In the genomic region with DNA sequence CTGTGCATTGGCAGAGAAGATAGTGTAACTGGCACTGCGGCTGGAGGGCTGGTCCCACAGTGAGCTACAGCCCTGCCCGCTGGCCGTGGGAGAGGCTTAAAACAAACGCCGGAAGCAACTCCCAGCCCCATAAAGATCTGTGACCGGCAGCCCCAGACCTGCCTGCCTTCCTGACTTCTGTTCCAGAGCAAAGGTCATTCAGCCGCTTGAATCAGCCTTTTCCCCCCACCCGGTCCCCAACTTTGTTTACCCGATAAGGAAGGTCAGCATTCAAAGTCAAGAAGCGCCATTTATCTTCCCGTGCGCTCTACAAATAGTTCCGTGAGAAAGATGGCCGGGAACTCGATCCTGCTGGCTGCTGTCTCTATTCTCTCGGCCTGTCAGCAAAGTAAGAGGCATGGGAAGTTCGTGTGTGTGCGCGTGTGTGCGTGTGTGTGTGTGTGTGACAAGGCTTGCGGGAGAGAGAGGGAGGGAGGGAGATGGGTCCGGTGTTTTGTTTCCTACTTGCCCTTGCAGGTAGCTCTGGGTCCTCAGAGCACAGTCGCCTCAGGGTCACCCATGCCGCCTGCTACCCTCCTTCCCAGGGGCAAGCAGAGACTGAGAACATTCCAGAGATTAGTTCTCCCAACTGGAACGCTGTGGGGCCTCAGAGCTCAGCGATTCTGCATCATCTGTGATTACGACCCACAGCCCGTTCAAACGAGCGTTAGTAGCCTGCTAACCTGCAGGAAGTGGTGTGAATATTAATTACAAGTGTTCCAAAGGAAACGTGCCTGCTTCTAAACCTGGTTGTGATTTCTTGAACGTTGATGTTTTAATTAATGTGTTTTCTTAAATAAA, we compare ENCODE assay signal across 8 cellular contexts. TPM values are rescaled to one million over a fixed set of nuclear protein-coding genes. Genes with fewer than 3 reads are reported as not detected.
DNase-seq lines count a peak whose midpoint lies in the region; ATAC-seq, FAIRE-seq and TF ChIP-seq lines count a peak whose summit lies in the region.

A gene (plus strand): TSS at position 130 of the 840 bp plus-strand sequence. CDS start 201 bp downstream, at position 331.

- intact Hi-C loops in K562 (cut with micrococcal nuclease) = loop anchor here (2.0 to 5.0 kb wide), 2 partner anchors 17 to 486 kb away; a partner anchor contains a TSS

- BruUV-seq in K562 (replicated peaks; lab: Mats Ljungman, UMichigan) = TSS peak; percentile 85

- no peaks in the 10 kb centered on the region for H3K79me2 ChIP-seq in GM23248 (ENCODE audit: insufficient read depth)
- peaks cover 49% of the 10 kb centered on the region; the same call in 2 of the 3 replicates for H3K79me2 ChIP-seq in K562 (ENCODE audit: control insufficient read depth, insufficient read depth, low read length)

- H3K27me3 ChIP-seq in GM23248 (replicated peaks; ENCODE audit: insufficient read depth) = no peaks in the 10 kb centered on the region
- H3K27me3 ChIP-seq in SJSA1 (replicated peaks) = no peaks in the 10 kb centered on the region
- no peaks in the 10 kb centered on the region for H3K27me3 ChIP-seq in K562 (ENCODE audit: control insufficient read depth in 2 of 2, insufficient read depth in 2 of 2, low read length in 2 of 2)

- peak within 1 kb of the TSS; percentile 92 for H3K4me2 ChIP-seq in GM23248 (ENCODE audit: unreplicated experiment)
- H3K4me2 ChIP-seq in K562 (ENCODE audit: insufficient read depth, low read length) = peak within 1 kb of the TSS; percentile 91

- no peaks in the 10 kb centered on the region for H3K9me1 ChIP-seq in K562 (ENCODE audit: control insufficient read depth, insufficient read depth, low read length)

- H3K9me3 ChIP-seq in GM23248 (ENCODE audit: low read depth) (no peaks in the 10 kb centered on the region), KOPT-K1 (ENCODE audit: insufficient read depth, low read length, poor library complexity, severe bottlenecking) (no peaks in the 10 kb centered on the region), SJSA1 (replicated peaks) (no peaks in the 10 kb centered on the region), K562 (replicated peaks; ENCODE audit: control insufficient read depth, insufficient read depth, low read depth, low read length) (no peaks in the 10 kb centered on the region)

- H3K36me3 ChIP-seq in GM23248 (ENCODE audit: low read depth) (no peaks in the 10 kb centered on the region), KOPT-K1 (ENCODE audit: insufficient read depth, low read length) (no peaks in the 10 kb centered on the region), SJSA1 (no peaks in the 10 kb centered on the region), K562 (ENCODE audit: control insufficient read depth, insufficient read depth, low read length) (no peaks in the 10 kb centered on the region)

- peak; percentile 88 for FAIRE-seq in K562 (lab: Jason Lieb, UNC)

- ATAC-seq in K562 = peak; percentile 85

- no peaks in the 10 kb centered on the region for H3F3A ChIP-seq in GM23248 (ENCODE audit: insufficient read depth)

- WGBS in GM23248 (ENCODE audit: low coverage in 1 of 2, low lambda C conversion rate in 2 of 2, missing lambda C conversion rate in 2 of 2), 2 experiments = 3 to 4% methylated on average over 32 of the region's 32 CpGs
- under 1% methylated on average over 29 of the region's 32 CpGs for WGBS in K562 (ENCODE audit: insufficient coverage, low coverage, missing lambda C conversion rate)

- peak; percentile 17 for TF ChIP-seq POLR2A in GM10847 (IDR thresholded peaks at IDR 0.05; ENCODE audit: extremely low read depth, insufficient read length)
- TF ChIP-seq POLR2A in K562 (conservative IDR thresholded peaks at IDR 0.05) = peak; percentile 78

- H3K27ac ChIP-seq in GM23248 (peak within 1 kb of the TSS; percentile 69), KOPT-K1 (ENCODE audit: low read depth, low read length, poor library complexity, severe bottlenecking) (peak within 1 kb of the TSS; percentile 65), SJSA1 (peak within 1 kb of the TSS; percentile 68), K562 (ENCODE audit: extremely low read depth, low read depth, low read length) (peak within 1 kb of the TSS; percentile 91)

- in situ Hi-C loops in GM23248 (cut with MboI) = no loop called here
- in situ Hi-C loops in K562 (cut with MboI) = no loop called here

- H3K4me1 ChIP-seq in GM23248 (ENCODE audit: insufficient read depth) = peaks cover 7% of the 10 kb centered on the region; the same call in 1 of the 2 replicates
- H3K4me1 ChIP-seq in SJSA1 (replicated peaks) = peaks cover 11% of the 10 kb centered on the region
- H3K4me1 ChIP-seq in K562 (replicated peaks in 1 of 2; ENCODE audit: control insufficient read depth in 2 of 2, insufficient read depth in 2 of 2, low read length in 2 of 2) = peaks cover 21 to 47% of the 10 kb centered on the region in 2 experiments

- H2AFZ ChIP-seq in GM23248 = peak within 1 kb of the TSS; percentile 94
- H2AFZ ChIP-seq in K562 (ENCODE audit: low read depth, low read length) = peak within 1 kb of the TSS; percentile 98

- TF ChIP-seq CTCF in K562 (IDR thresholded peaks at IDR 0.05 in 2 of 3, conservative IDR thresholded peaks at IDR 0.05 in 1 of 3; ENCODE audit: insufficient read depth in 2 of 3, low read depth in 1 of 3, low read length in 3 of 3) = no peak

- no peak for TF ChIP-seq RAD21 in K562 (CRISPR knock-in tag; conservative IDR thresholded peaks at IDR 0.05 in 1 of 2, IDR thresholded peaks at IDR 0.05 in 1 of 2)

- H3K9me2 ChIP-seq in GM23248 (ENCODE audit: insufficient read depth) = no peaks in the 10 kb centered on the region

- CTCF ChIA-PET in K562 (lab: Yijun Ruan, JAX; ENCODE audit: low intra/inter-chr PET ratio) = no interaction called here

- H3K4me3 ChIP-seq in GM23248 (peak within 1 kb of the TSS; percentile 86), SJSA1 (peak within 1 kb of the TSS; percentile 45), K562 (peak within 1 kb of the TSS; percentile 44)

- peak; percentile 66; the same call in 1 of the 2 replicates for TF ChIP-seq EP300 in K562 (IDR thresholded peaks at IDR 0.05; ENCODE audit: low read length)

- H4K20me1 ChIP-seq in GM23248 (ENCODE audit: insufficient read depth) (no peaks in the 10 kb centered on the region), K562 (replicated peaks; ENCODE audit: control insufficient read depth, insufficient read depth, low read length) (no peaks in the 10 kb centered on the region)

- H3K9ac ChIP-seq in GM23248 (peak within 1 kb of the TSS; percentile 81), K562 (ENCODE audit: insufficient read depth in 1 of 2, low read depth in 2 of 2, low read length in 2 of 2) (peak within 1 kb of the TSS; percentile 80 to 91)

- POLR2A ChIA-PET in K562 (lab: Yijun Ruan, JAX) = interaction anchor here (0.5 to 1.8 kb wide), 9 partner anchors 9 to 1424 kb away, joined by 3 to 6 read pairs (median 4); a partner anchor contains a TSS

- DNase-seq in GM23248 (peak; percentile 81), SJSA1 (ENCODE audit: low read depth in 1 of 2, low spot score in 2 of 2) (peak; percentile 70 to 73), K562 (ENCODE audit: extremely low read depth in 1 of 4, low spot score in 3 of 4) (peak; percentile 67 to 91 (median 80)), hypothalamus (lab: John Stamatoyannopoulos, UW) (peak in 39 of 51 donors; percentile 6 to 63 (median 29)), pulmonary artery endothelial cell (ENCODE audit: low read depth, low spot score) (peak; percentile 84), NCI-H187 treated with DMSO at 0.1 percent for 48 hours (lab: John Stamatoyannopoulos, UW) (no peak)

RNA-seq across cellular contexts. Expression of the gene that starts here (rescaled TPM):
- total RNA-seq in GM23248 (2014; rRNA removed; shearing (Covaris generic)) = 2.0 and 7.5 TPM in 2 replicates
- polyA plus RNA-seq in GM23248 (2016; fragmentation: Nextera tagmentation; extraction: Ambion mirVana) (17.9 and 18.1 TPM in 2 replicates), K562 (2011; rRNA removed) (59.5 and 74.6 TPM in 2 replicates), K562 (2014; fragmentation: Illumina TruSeq; extraction: Trizol) (80.0 and 84.6 TPM in 2 replicates), K562 (2014; fragmentation: Nextera tagmentation; extraction: Ambion mirVana) (100 to 1,000 TPM; 108 to 115 TPM), K562 (2014; rRNA removed) (96.7 and 112 TPM in 2 replicates)
- 34.1 and 37.9 TPM in 2 replicates for total RNA-seq in SJSA1 (2014; rRNA removed; shearing (Covaris generic))
- 32.7 and 49.5 TPM in 2 replicates for total RNA-seq in K562 (2011; cell fraction: chromatin; rRNA removed; ENCODE audit: low replicate concordance)
- total RNA-seq in K562 (2011; cell fraction: nucleolus; rRNA removed) = 34.0 and 43.0 TPM in 2 replicates
- total RNA-seq in K562 (2011; cell fraction: nucleoplasm; rRNA removed) = 49.1 and 50.4 TPM in 2 replicates
- total RNA-seq in K562 (2014; rRNA removed) (38.7 and 49.1 TPM in 2 replicates), K562 (2014; rRNA removed; fragmentation: Illumina TruSeq; extraction: Trizol) (82.0 and 94.3 TPM in 2 replicates), K562 (2015; rRNA removed; fragmentation: Illumina TruSeq; extraction: Trizol) (84.7 and 92.7 TPM in 2 replicates), K562 (2021) (55.0 and 61.0 TPM in 2 replicates), pulmonary artery endothelial cell (36.0 and 60.2 TPM in 2 replicates)
- polyA plus RNA-seq in K562 (2011; cell fraction: cytosol; rRNA removed) = 37.7 and 87.4 TPM in 2 replicates
- 13.9 and 28.1 TPM in 2 replicates for polyA plus RNA-seq in K562 (2011; cell fraction: nucleus; rRNA removed)
- polyA plus RNA-seq in K562 (2012) = 62.4 and 77.5 TPM in 2 replicates
- polyA minus RNA-seq in K562 (2011; rRNA and poly(A)+ RNA removed) = 23.9 and 27.1 TPM in 2 replicates
- polyA minus RNA-seq in K562 (2011; cell fraction: cytosol; rRNA and poly(A)+ RNA removed) = 14.1 and 16.5 TPM in 2 replicates
- 11.4 and 23.4 TPM in 2 replicates for polyA minus RNA-seq in K562 (2011; cell fraction: nucleus; rRNA and poly(A)+ RNA removed)
